Comparison of ENCODE assay signal across 13 cellular contexts in the genomic region with DNA sequence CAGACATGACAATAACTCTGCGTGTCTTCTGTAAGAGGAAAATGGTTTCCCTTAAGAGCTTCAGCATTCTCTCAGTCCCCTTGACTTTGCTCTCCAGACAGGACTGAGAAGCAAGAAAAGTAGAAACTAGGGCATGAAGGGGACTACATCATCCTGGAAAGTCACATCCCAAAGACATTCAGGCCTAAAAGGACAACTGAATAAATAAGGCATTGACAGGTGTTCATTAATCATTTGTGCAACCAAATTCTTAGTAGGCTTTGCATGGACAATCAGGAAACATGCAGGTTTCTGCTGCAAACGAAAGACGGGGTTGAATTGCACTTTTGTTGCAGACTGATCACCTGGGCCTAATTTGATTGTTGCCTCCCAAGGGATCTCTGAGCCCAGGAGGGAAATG. TPM values are rescaled to one million over a fixed set of nuclear protein-coding genes. Genes with fewer than 3 reads are reported as not detected.
DNase-seq lines count a peak whose midpoint lies in the region; ATAC-seq, FAIRE-seq and TF ChIP-seq lines count a peak whose summit lies in the region.
"Had no signal": no experiment of that assay in that cellular context is flagged by ENCODE, and none has a peak within 500 bp of the region (broad histone marks: within the 10 kb centered on the region; RNA-seq: fewer than 3 reads in every experiment).

No MANE protein-coding gene starts in this region.

- H3K27ac Mint-ChIP-seq in activated CD8-positive, alpha-beta T cell treated with anti-CD3 and anti-CD28 coated beads for 36 hours = no peak overlapping the region
- no peak overlapping the region for H3K27ac Mint-ChIP-seq in activated CD8-positive, alpha-beta T cell treated with anti-CD3 and anti-CD28 coated beads, Interleukin-2, amount 10 ng/mL, durations not matched to agents 7 days and 5 days
- H3K27ac Mint-ChIP-seq in GM23338 (no peak overlapping the region), neural crest cell (ENCODE audit: unreplicated experiment) (no peak overlapping the region)

- no peak overlapping the region for H3K27ac ChIP-seq in GM23338 (ENCODE audit: low read depth)
- H3K27ac ChIP-seq in GM12878 (ENCODE audit: control insufficient read depth, insufficient read depth) = peak overlapping the region; percentile 79
- H3K27ac ChIP-seq: HL-60, right atrium auricular region, SJSA1 had no signal

- POLR2A ChIA-PET in activated CD8-positive, alpha-beta T cell treated with anti-CD3 and anti-CD28 coated beads for 36 hours (lab: Charles Lee) = no interaction called here
- POLR2A ChIA-PET in activated CD8-positive, alpha-beta T cell treated with anti-CD3 and anti-CD28 coated beads, Interleukin-2, amount 10 ng/mL, durations not matched to agents 7 days and 5 days (lab: Charles Lee) = no interaction called here
- POLR2A ChIA-PET in GM12878 (lab: Charles Lee) = interaction anchor here (0.7 to 2.1 kb wide), 3 partner anchors 10 to 102 kb away, joined by 3 to 8 read pairs (median 5); no protein-coding TSS in a partner anchor

- peaks cover 7% of the 10 kb centered on the region for H3K36me3 Mint-ChIP-seq in activated CD8-positive, alpha-beta T cell treated with anti-CD3 and anti-CD28 coated beads for 36 hours (ENCODE audit: low read depth)
- H3K36me3 Mint-ChIP-seq in activated CD8-positive, alpha-beta T cell treated with anti-CD3 and anti-CD28 coated beads, Interleukin-2, amount 10 ng/mL, durations not matched to agents 7 days and 5 days (ENCODE audit: low read depth) = peaks cover 5% of the 10 kb centered on the region
- H3K36me3 Mint-ChIP-seq in GM23338 (ENCODE audit: low read depth) = no peaks in the 10 kb centered on the region
- peaks cover 10% of the 10 kb centered on the region for H3K36me3 Mint-ChIP-seq in neural crest cell (ENCODE audit: low read depth)

- no peak for TF ChIP-seq POLR2A in GM12878 (IDR thresholded peaks at IDR 0.05; ENCODE audit: low read depth, low read length)

- SMC1A ChIA-PET in GM12878 (lab: Charles Lee; ENCODE audit: uncharacterized antibody, unreplicated experiment) = interaction anchor here (0.9 to 6.8 kb wide), 13 partner anchors 9 to 138 kb away, joined by 3 to 40 read pairs (median 8); no protein-coding TSS in a partner anchor

- peak; percentile 23 for FAIRE-seq in GM12878 (lab: Jason Lieb, UNC)
- FAIRE-seq: endometrium had no signal

- H3K4me3 ChIP-seq in GM23338 (peak overlapping the region; percentile 66; the same call in 1 of the 2 replicates), GM12878 (peak overlapping the region; percentile 73; the same call in 1 of the 2 replicates)
- H3K4me3 ChIP-seq: SJSA1 had no signal

- TF ChIP-seq CTCF in activated CD8-positive, alpha-beta T cell treated with anti-CD3 and anti-CD28 coated beads for 36 hours (IDR thresholded peaks at IDR 0.05) = no peak
- TF ChIP-seq CTCF in GM23338 (conservative IDR thresholded peaks at IDR 0.05; ENCODE audit: low read depth in 2 of 2) (no peak), GM12878 (IDR thresholded peaks at IDR 0.05 in 2 of 3, conservative IDR thresholded peaks at IDR 0.05 in 1 of 3; ENCODE audit: control insufficient read depth in 2 of 3, extremely low read depth in 1 of 3, insufficient read depth in 1 of 3, low read depth in 3 of 3, low read length in 3 of 3) (no peak), neural crest cell (conservative IDR thresholded peaks at IDR 0.05) (no peak)

- no peak for ATAC-seq in activated CD8-positive, alpha-beta T cell treated with anti-CD3 and anti-CD28 coated beads for 36 hours
- no peak for ATAC-seq in activated CD8-positive, alpha-beta T cell treated with anti-CD3 and anti-CD28 coated beads, Interleukin-2, amount 10 ng/mL, durations not matched to agents 7 days and 5 days
- ATAC-seq in GM23338 = no peak
- no peak for ATAC-seq in GM12878
- ATAC-seq in HG02798 (IDR thresholded peaks at IDR 0.05; ENCODE audit: poor library complexity, unreplicated experiment) = no peak
- no peak for ATAC-seq in Right ventricle myocardium superior (ENCODE audit: poor library complexity)

- TF ChIP-seq RAD21 in GM12878 (IDR thresholded peaks at IDR 0.05; ENCODE audit: insufficient read depth, low read depth, low read length) = no peak

- intact Hi-C loops in activated CD8-positive, alpha-beta T cell treated with anti-CD3 and anti-CD28 coated beads for 36 hours (cut with micrococcal nuclease) = loop anchor here (10.0 kb wide), 1 partner anchor 108 kb away; no protein-coding TSS in a partner anchor
- intact Hi-C loops in GM12878 (cut with micrococcal nuclease; ENCODE audit: unreplicated experiment) = loop anchor here (1.0 kb wide), 1 partner anchor 105 kb away; no protein-coding TSS in a partner anchor
- intact Hi-C loops in Right ventricle myocardium superior (cut with DNase I) = no loop called here

- peaks cover 10% of the 10 kb centered on the region for H4K20me1 ChIP-seq in GM23338 (replicated peaks; ENCODE audit: insufficient read depth)
- no peaks in the 10 kb centered on the region for H4K20me1 ChIP-seq in GM12878 (ENCODE audit: control insufficient read depth, insufficient read depth)

- H3K79me2 ChIP-seq in GM23338 (replicated peaks; ENCODE audit: insufficient read depth) = no peaks in the 10 kb centered on the region
- peaks cover 45% of the 10 kb centered on the region for H3K79me2 ChIP-seq in GM12878 (ENCODE audit: control insufficient read depth, insufficient read depth, low read length)

- H3K4me1 ChIP-seq in GM23338 (ENCODE audit: insufficient read depth) (peaks cover 11% of the 10 kb centered on the region; the same call in 1 of the 2 replicates), GM12878 (ENCODE audit: control insufficient read depth, insufficient read depth, low read length) (peaks cover 26% of the 10 kb centered on the region; the same call in 1 of the 2 replicates)
- H3K4me1 ChIP-seq: SJSA1 had no signal

- RAD21 ChIA-PET in GM12878 (lab: Charles Lee; ENCODE audit: unreplicated experiment) = interaction anchor here (0.8 to 9.4 kb wide), 7 partner anchors 10 to 138 kb away, joined by 3 to 119 read pairs (median 8); a partner anchor contains a TSS

- in situ Hi-C loops in GM12878 (cut with MboI) = no loop called here

- no peak for TF ChIP-seq EP300 in GM12878 (IDR thresholded peaks at IDR 0.05; ENCODE audit: borderline replicate concordance in 1 of 2, control insufficient read depth in 1 of 2, low read depth in 2 of 2, low read length in 2 of 2)

- no peaks in the 10 kb centered on the region for H3K36me3 ChIP-seq in GM23338 (ENCODE audit: insufficient read depth)
- H3K36me3 ChIP-seq in GM12878 (ENCODE audit: control insufficient read depth in 2 of 2, insufficient read depth in 2 of 2, low read length in 1 of 2) = no peaks in the 10 kb centered on the region
- H3K36me3 ChIP-seq: right atrium auricular region, SJSA1 had no signal

- H3K4me2 ChIP-seq in GM23338 = peak overlapping the region; percentile 82; the same call in 1 of the 2 replicates
- peak overlapping the region; percentile 85 for H3K4me2 ChIP-seq in GM12878 (ENCODE audit: control insufficient read depth, insufficient read depth)

- WGBS in GM12878 (ENCODE audit: insufficient coverage, insufficient replicate concordance, low lambda C conversion rate, missing lambda C conversion rate) = 19% methylated on average over 3 of the region's 3 CpGs

- no peak for DNase-seq in activated CD8-positive, alpha-beta T cell treated with anti-CD3 and anti-CD28 coated beads for 36 hours
- no peak for DNase-seq in activated CD8-positive, alpha-beta T cell treated with anti-CD3 and anti-CD28 coated beads, Interleukin-2, amount 10 ng/mL, durations not matched to agents 7 days and 5 days
- DNase-seq in GM23338 (ENCODE audit: low spot score) (no peak), GM12878 (ENCODE audit: low read depth, low spot score) (no peak), neural crest cell (ENCODE audit: low read depth, low spot score) (no peak), superior temporal gyrus (ENCODE audit: extremely low spot score) (no peak), Right ventricle myocardium superior (no peak)

- TSS peak; percentile 60 for BruUV-seq in GM12878 (replicated peaks; lab: Mats Ljungman, UMichigan)

- peaks cover 84% of the 10 kb centered on the region for H3K27me3 ChIP-seq in GM23338 (ENCODE audit: insufficient read depth)
- no peaks in the 10 kb centered on the region for H3K27me3 ChIP-seq in GM12878 (replicated peaks in 1 of 2; ENCODE audit: control insufficient read depth in 2 of 2, insufficient read depth in 2 of 2, low read length in 1 of 2)
- H3K27me3 ChIP-seq: right atrium auricular region had no signal

- H3K4me3 Mint-ChIP-seq in activated CD8-positive, alpha-beta T cell treated with anti-CD3 and anti-CD28 coated beads for 36 hours = peak overlapping the region; percentile 88
- H3K4me3 Mint-ChIP-seq in activated CD8-positive, alpha-beta T cell treated with anti-CD3 and anti-CD28 coated beads, Interleukin-2, amount 10 ng/mL, durations not matched to agents 7 days and 5 days = no peak overlapping the region
- peak overlapping the region; percentile 85 for H3K4me3 Mint-ChIP-seq in GM23338
- H3K4me3 Mint-ChIP-seq in neural crest cell = peak overlapping the region; percentile 84

- H3K4me1 Mint-ChIP-seq in activated CD8-positive, alpha-beta T cell treated with anti-CD3 and anti-CD28 coated beads for 36 hours (ENCODE audit: low read depth) = peaks cover 38% of the 10 kb centered on the region
- peaks cover 11% of the 10 kb centered on the region for H3K4me1 Mint-ChIP-seq in activated CD8-positive, alpha-beta T cell treated with anti-CD3 and anti-CD28 coated beads, Interleukin-2, amount 10 ng/mL, durations not matched to agents 7 days and 5 days (ENCODE audit: low read depth)
- H3K4me1 Mint-ChIP-seq in GM23338 = peaks cover 19% of the 10 kb centered on the region; the same call in 2 of the 3 replicates
- peaks cover 24% of the 10 kb centered on the region for H3K4me1 Mint-ChIP-seq in neural crest cell

- no peaks in the 10 kb centered on the region for H3K9me3 ChIP-seq in GM12878 (replicated peaks; ENCODE audit: control insufficient read depth, insufficient read depth, low read length)
- H3K9me3 ChIP-seq: right atrium auricular region, SJSA1 had no signal

- no peak overlapping the region for H2AFZ ChIP-seq in GM23338
- peak overlapping the region; percentile 77 for H2AFZ ChIP-seq in GM12878 (ENCODE audit: control insufficient read depth, low read depth, low read length)

- no peaks in the 10 kb centered on the region for H3K9me3 Mint-ChIP-seq in activated CD8-positive, alpha-beta T cell treated with anti-CD3 and anti-CD28 coated beads for 36 hours
- no peaks in the 10 kb centered on the region for H3K9me3 Mint-ChIP-seq in activated CD8-positive, alpha-beta T cell treated with anti-CD3 and anti-CD28 coated beads, Interleukin-2, amount 10 ng/mL, durations not matched to agents 7 days and 5 days (ENCODE audit: insufficient read depth)
- H3K9me3 Mint-ChIP-seq in GM23338 = no peaks in the 10 kb centered on the region
- peaks cover 8% of the 10 kb centered on the region for H3K9me3 Mint-ChIP-seq in neural crest cell

- peaks cover 49% of the 10 kb centered on the region for H3K27me3 Mint-ChIP-seq in activated CD8-positive, alpha-beta T cell treated with anti-CD3 and anti-CD28 coated beads for 36 hours
- peaks cover 42% of the 10 kb centered on the region for H3K27me3 Mint-ChIP-seq in activated CD8-positive, alpha-beta T cell treated with anti-CD3 and anti-CD28 coated beads, Interleukin-2, amount 10 ng/mL, durations not matched to agents 7 days and 5 days (ENCODE audit: low read depth)
- H3K27me3 Mint-ChIP-seq in GM23338 (ENCODE audit: insufficient read depth, low read depth, poor library complexity) (peaks cover 60% of the 10 kb centered on the region), neural crest cell (ENCODE audit: low read depth) (peaks cover 74% of the 10 kb centered on the region)

- H3K9ac ChIP-seq in GM12878 (ENCODE audit: control insufficient read depth, insufficient read depth, low read length) = 0 out of 2 replicates have a peak overlapping the region, but pooled peaks have one; percentile 1

- CTCF ChIA-PET in activated CD8-positive, alpha-beta T cell treated with anti-CD3 and anti-CD28 coated beads for 36 hours (lab: Charles Lee) = no interaction called here
- CTCF ChIA-PET in activated CD8-positive, alpha-beta T cell treated with anti-CD3 and anti-CD28 coated beads, Interleukin-2, amount 10 ng/mL, durations not matched to agents 7 days and 5 days (lab: Charles Lee) = no interaction called here
- CTCF ChIA-PET in GM12878 (lab: Yijun Ruan, JAX) = interaction anchor here (0.6 to 5.3 kb wide), 13 partner anchors 8 to 200 kb away, joined by 3 to 33 read pairs (median 4); a partner anchor contains a TSS

- no peaks in the 10 kb centered on the region for H3K9me2 ChIP-seq in GM23338 (ENCODE audit: insufficient read depth)

- no peaks in the 10 kb centered on the region for H3F3A ChIP-seq in GM23338 (replicated peaks; ENCODE audit: low read depth)

RNA-seq across cellular contexts. Expression of gene SGPP2, which starts 1.2 kb away (rescaled TPM):
- 1 to 10 TPM; 2.8 to 3.0 TPM for total RNA-seq in activated CD8-positive, alpha-beta T cell treated with anti-CD3 and anti-CD28 coated beads for 36 hours
- total RNA-seq in activated CD8-positive, alpha-beta T cell treated with anti-CD3 and anti-CD28 coated beads, Interleukin-2, amount 10 ng/mL, durations not matched to agents 7 days and 5 days = under 1 TPM; 0.08 to 0.11 TPM
- total RNA-seq in GM23338 (2014; rRNA removed; shearing (Covaris generic)) = not detected in 2 replicates
- polyA plus RNA-seq in GM23338 (2016; fragmentation: Nextera tagmentation; extraction: Ambion mirVana) (0.08 and 0.09 TPM in 2 replicates), GM12878 (2011; rRNA removed) (75.4 and 84.9 TPM in 2 replicates), GM12878 (2014; fragmentation: Illumina TruSeq; extraction: Trizol) (23.8 and 23.9 TPM in 2 replicates), GM12878 (2014; fragmentation: Nextera tagmentation; extraction: Ambion mirVana) (1 to 10 TPM; 3.5 to 3.7 TPM), GM12878 (2014; rRNA removed) (13.2 and 15.2 TPM in 2 replicates), GM12878 (2016; fragmentation: Nextera tagmentation; extraction: Ambion mirVana) (1 to 10 TPM; 5.3 to 5.6 TPM)
- 57.3 and 60.2 TPM in 2 replicates for total RNA-seq in GM12878 (2013; cell fraction: nucleolus; rRNA removed)
- total RNA-seq in GM12878 (2014; rRNA removed) (12.8 and 14.6 TPM in 2 replicates), GM12878 (2014; rRNA removed; fragmentation: Illumina TruSeq; extraction: Trizol) (13.4 and 13.6 TPM in 2 replicates), GM12878 (2021) (19.8 and 20.7 TPM in 2 replicates), neural crest cell (not detected in 2 replicates), Right ventricle myocardium superior (15.3 TPM)
- polyA plus RNA-seq in GM12878 (2011; ENCODE audit: low read depth) = 16.4 TPM
- polyA plus RNA-seq in GM12878 (2011; cell fraction: cytosol; rRNA removed) = 85.2 and 107 TPM in 2 replicates
- polyA plus RNA-seq in GM12878 (2011; cell fraction: nucleus; rRNA removed) = 32.9 and 35.2 TPM in 2 replicates
- 17.6 and 19.0 TPM in 2 replicates for polyA plus RNA-seq in GM12878 (2012)
- polyA minus RNA-seq in GM12878 (2011; rRNA and poly(A)+ RNA removed) = 137 and 160 TPM in 2 replicates
- 33.9 and 42.1 TPM in 2 replicates for polyA minus RNA-seq in GM12878 (2011; cell fraction: cytosol; rRNA and poly(A)+ RNA removed)
- 16.9 and 30.0 TPM in 2 replicates for polyA minus RNA-seq in GM12878 (2011; cell fraction: nucleus; rRNA and poly(A)+ RNA removed)
- total RNA-seq: myocyte, SJSA1 had no signal
